Comparison of ENCODE assay signal across 8 cellular contexts in the genomic region with DNA sequence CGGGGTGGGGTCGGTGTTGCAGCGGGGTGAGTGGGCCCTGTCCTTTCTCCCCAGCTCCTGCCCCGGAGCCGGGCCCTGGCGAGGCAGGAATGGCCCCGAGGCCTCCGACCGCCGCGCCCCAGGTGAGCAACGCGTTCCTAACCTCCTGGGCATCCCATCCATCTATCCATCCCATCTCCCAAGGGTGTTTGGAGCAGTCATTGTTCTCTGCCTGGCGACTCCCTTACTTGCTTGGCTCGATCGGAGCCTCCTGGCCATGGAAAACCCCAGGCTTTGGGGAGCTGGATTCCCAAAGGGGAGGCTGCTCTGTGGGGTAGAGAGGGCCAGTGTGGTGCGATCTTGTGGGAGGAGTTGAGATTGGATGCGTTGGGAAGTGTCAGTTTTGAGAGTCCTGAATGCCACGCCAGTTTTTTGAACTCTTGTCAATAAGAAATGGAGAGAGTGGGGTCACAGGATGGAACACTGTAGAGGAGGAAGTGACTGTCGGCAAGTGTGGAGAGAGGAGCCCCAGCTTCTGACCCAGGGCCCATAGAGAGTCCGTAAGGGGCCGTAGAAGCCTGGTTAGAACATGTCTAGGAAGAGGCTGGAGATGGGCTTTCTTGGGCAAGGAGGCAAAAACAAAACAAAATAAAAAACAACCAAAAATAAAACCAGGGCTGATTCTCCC. TPM values are rescaled to one million over a fixed set of nuclear protein-coding genes. Genes with fewer than 3 reads are reported as not detected.
DNase-seq lines count a peak whose midpoint lies in the region; ATAC-seq and TF ChIP-seq lines count a peak whose summit lies in the region.

No MANE protein-coding gene starts in this region.

- H3K36me3 ChIP-seq in KMS-11 (ENCODE audit: insufficient read depth) (no peaks in the 10 kb centered on the region), left ventricle myocardium inferior (peaks cover 22% of the 10 kb centered on the region)

- H4K20me1 ChIP-seq in KMS-11 (ENCODE audit: insufficient read depth), result no peaks in the 10 kb centered on the region

- no peak overlapping the region for H3K9ac ChIP-seq in KMS-11

- H3K4me3 Mint-ChIP-seq in activated T-helper 1 cell treated with anti-CD3 and anti-CD28 coated beads, Interleukin-12 subunit alpha, Interleukin-12 subunit beta, Interleukin-2, Interleukin-4 antibody, amounts not matched to agents 30 ng/mL and 10 ng/mL and 1 ng/mL, durations not matched to agents 14 hours and 24 hours and 36 hours, result peak overlapping the region; percentile 95

- H3K4me3 ChIP-seq in KMS-11 (IDR thresholded peaks at IDR 0.05; ENCODE audit: insufficient read depth, low read depth, low read length) (no peak overlapping the region), left ventricle myocardium inferior (peak overlapping the region; percentile 81)

- peak; percentile 15 for ATAC-seq in GM18867 (IDR thresholded peaks at IDR 0.05; ENCODE audit: unreplicated experiment)

- H3K27ac ChIP-seq in KMS-11 (no peak overlapping the region), left ventricle myocardium inferior (replicated peaks) (peak overlapping the region; percentile 77)

- H3K27me3 Mint-ChIP-seq in activated T-helper 1 cell treated with anti-CD3 and anti-CD28 coated beads, Interleukin-12 subunit alpha, Interleukin-12 subunit beta, Interleukin-2, Interleukin-4 antibody, amounts not matched to agents 30 ng/mL and 10 ng/mL and 1 ng/mL, durations not matched to agents 14 hours and 24 hours and 36 hours (ENCODE audit: insufficient read depth), result no peaks in the 10 kb centered on the region

- H3K27me3 ChIP-seq in KMS-11 (ENCODE audit: insufficient read depth, low read depth), result no peaks in the 10 kb centered on the region
- H3K27me3 ChIP-seq in left ventricle myocardium inferior (ENCODE audit: low read depth), result no peaks in the 10 kb centered on the region

- peaks cover 14% of the 10 kb centered on the region for H3K4me1 Mint-ChIP-seq in activated T-helper 1 cell treated with anti-CD3 and anti-CD28 coated beads, Interleukin-12 subunit alpha, Interleukin-12 subunit beta, Interleukin-2, Interleukin-4 antibody, amounts not matched to agents 30 ng/mL and 10 ng/mL and 1 ng/mL, durations not matched to agents 14 hours and 24 hours and 36 hours (ENCODE audit: low read depth)

- no peaks in the 10 kb centered on the region for H3K9me3 ChIP-seq in left ventricle myocardium inferior (replicated peaks)

- DNase-seq in AG08395 (ENCODE audit: low spot score) (peak; percentile 31), left ventricle myocardium inferior (no peak), retina (peak; percentile 68), NCI-H446 (lab: John Stamatoyannopoulos, UW) (no peak), COLO829 (ENCODE audit: low spot score) (no peak)
- peak; percentile 6 for DNase-seq in activated T-helper 1 cell treated with anti-CD3 and anti-CD28 coated beads, Interleukin-12 subunit alpha, Interleukin-12 subunit beta, Interleukin-2, Interleukin-4 antibody, amounts not matched to agents 30 ng/mL and 10 ng/mL and 1 ng/mL, durations not matched to agents 14 hours and 24 hours and 36 hours (ENCODE audit: low spot score)

- H3K9me3 Mint-ChIP-seq in activated T-helper 1 cell treated with anti-CD3 and anti-CD28 coated beads, Interleukin-12 subunit alpha, Interleukin-12 subunit beta, Interleukin-2, Interleukin-4 antibody, amounts not matched to agents 30 ng/mL and 10 ng/mL and 1 ng/mL, durations not matched to agents 14 hours and 24 hours and 36 hours, result peaks cover 29% of the 10 kb centered on the region

- H3K4me2 ChIP-seq in KMS-11, result peak overlapping the region; percentile 68

- TF ChIP-seq CTCF in KMS-11 (conservative IDR thresholded peaks at IDR 0.05; ENCODE audit: low read depth, low read length) (no peak), left ventricle myocardium inferior (IDR thresholded peaks at IDR 0.05; ENCODE audit: borderline replicate concordance) (no peak)

- intact Hi-C loops in activated T-helper 1 cell treated with anti-CD3 and anti-CD28 coated beads, Interleukin-12 subunit alpha, Interleukin-12 subunit beta, Interleukin-2, Interleukin-4 antibody, amounts not matched to agents 30 ng/mL and 10 ng/mL and 1 ng/mL, durations not matched to agents 14 hours and 24 hours and 36 hours (cut with micrococcal nuclease), result loop anchor here (1.0 to 2.0 kb wide), 4 partner anchors 10 to 647 kb away; a partner anchor contains a TSS
- intact Hi-C loops in left ventricle myocardium inferior (cut with micrococcal nuclease), result no loop called here

- H3K79me2 ChIP-seq in KMS-11 (ENCODE audit: insufficient read depth, low read depth), result no peaks in the 10 kb centered on the region

- H3K4me1 ChIP-seq in KMS-11 (ENCODE audit: low read depth, poor library complexity, severe bottlenecking) (peaks cover 3% of the 10 kb centered on the region), left ventricle myocardium inferior (peaks cover 19% of the 10 kb centered on the region)

- H3K27ac Mint-ChIP-seq in activated T-helper 1 cell treated with anti-CD3 and anti-CD28 coated beads, Interleukin-12 subunit alpha, Interleukin-12 subunit beta, Interleukin-2, Interleukin-4 antibody, amounts not matched to agents 30 ng/mL and 10 ng/mL and 1 ng/mL, durations not matched to agents 14 hours and 24 hours and 36 hours, result peak overlapping the region; percentile 96

- peaks cover 40% of the 10 kb centered on the region for H3K36me3 Mint-ChIP-seq in activated T-helper 1 cell treated with anti-CD3 and anti-CD28 coated beads, Interleukin-12 subunit alpha, Interleukin-12 subunit beta, Interleukin-2, Interleukin-4 antibody, amounts not matched to agents 30 ng/mL and 10 ng/mL and 1 ng/mL, durations not matched to agents 14 hours and 24 hours and 36 hours (ENCODE audit: low read depth)

- peak overlapping the region; percentile 30; the same call in 1 of the 2 replicates for H2AFZ ChIP-seq in KMS-11 (ENCODE audit: low read depth)

RNA-seq across cellular contexts. Expression of a gene that starts 0.7 kb away (rescaled TPM):
- 19.3 and 21.9 TPM in 2 replicates for total RNA-seq in activated T-helper 1 cell treated with anti-CD3 and anti-CD28 coated beads, Interleukin-12 subunit alpha, Interleukin-12 subunit beta, Interleukin-2, Interleukin-4 antibody, amounts not matched to agents 30 ng/mL and 10 ng/mL and 1 ng/mL, durations not matched to agents 14 hours and 24 hours and 36 hours
- 11.0 TPM for total RNA-seq in left ventricle myocardium inferior

Comparison
In these comparisons a context has a peak if more than half of its experiments do, and no peak if none do; other contexts are left out.
1. DNase-seq: peak in AG08395 (single experiment), activated T-helper 1 cell treated with anti-CD3 and anti-CD28 coated beads, Interleukin-12 subunit alpha, Interleukin-12 subunit beta, Interleukin-2, Interleukin-4 antibody, amounts not matched to agents 30 ng/mL and 10 ng/mL and 1 ng/mL, durations not matched to agents 14 hours and 24 hours and 36 hours (single experiment) and retina (single experiment); none in left ventricle myocardium inferior (single experiment), NCI-H446 (0 of 2) and COLO829 (single experiment).